20 cellular contexts compared by ENCODE assay signal in genomic region chr5:9063615-9064245, GRCh38.
"Had no signal": no experiment of that assay in that cellular context is flagged by ENCODE, and none has a peak within 500 bp of the region (broad histone marks: within the 10 kb centered on the region; RNA-seq: fewer than 3 reads in every experiment).

No MANE protein-coding gene starts in this region.

- DNase-seq: activated B cell treated with CpG ODN at 0.5 μM for 24 hours; activated CD4-positive, alpha-beta T cell treated with anti-CD3 and anti-CD28 coated beads, Interleukin-2, amount 10 ng/mL, durations not matched to agents 24 days and 14 days; activated naive CD4-positive, alpha-beta T cell treated with Interleukin-2 at 50 U/mL for 16 hours; activated naive CD8-positive, alpha-beta T cell treated with anti-CD3 and anti-CD28 coated beads, Interleukin-2, amount 50 U/mL, for 24 hours; effector memory CD4-positive, alpha-beta T cell; foreskin melanocyte; head of caudate nucleus; left colon; mammary epithelial cell; occipital lobe; psoas muscle; sigmoid colon; stimulated activated CD4-positive, alpha-beta T cell treated with anti-CD3 and anti-CD28 coated beads, Interleukin-12 subunit alpha, Interleukin-12 subunit beta, amount 100 ng/mL, for 4 hours; stimulated activated CD4-positive, alpha-beta T cell treated with anti-CD3 and anti-CD28 coated beads, Interleukin-2, amount 100 ng/mL, for 48 hours; stimulated activated naive CD4-positive, alpha-beta T cell treated with Interleukin-2 at 50 U/mL for 16 hours had no signal

- H3K27me3 ChIP-seq: sigmoid colon had no signal

- H3K27ac Mint-ChIP-seq: activated B cell treated with CpG ODN at 0.5 μM for 24 hours; activated CD4-positive, alpha-beta T cell treated with anti-CD3 and anti-CD28 coated beads, Interleukin-2, amount 10 ng/mL, durations not matched to agents 24 days and 14 days; activated naive CD8-positive, alpha-beta T cell treated with anti-CD3 and anti-CD28 coated beads, Interleukin-2, amount 50 U/mL, for 24 hours; activated T-helper 1 cell treated with anti-CD3 and anti-CD28 coated beads, Interleukin-12 subunit alpha, Interleukin-12 subunit beta, Interleukin-2, Interleukin-4 antibody, amounts not matched to agents 30 ng/mL and 10 ng/mL and 1 ng/mL, durations not matched to agents 14 hours and 24 hours and 36 hours; nephron; T-helper 1 cell treated with Interleukin-12 subunit alpha and Interleukin-12 subunit beta and Interleukin-4 antibody, amounts not matched to agents 30 μg/mL and 1 μg/mL, for 36 hours; type B pancreatic cell had no signal

- H3K4me3 Mint-ChIP-seq: activated B cell treated with CpG ODN at 0.5 μM for 24 hours; activated CD4-positive, alpha-beta T cell treated with anti-CD3 and anti-CD28 coated beads, Interleukin-2, amount 10 ng/mL, durations not matched to agents 24 days and 14 days; activated naive CD8-positive, alpha-beta T cell treated with anti-CD3 and anti-CD28 coated beads, Interleukin-2, amount 50 U/mL, for 24 hours; activated T-helper 1 cell treated with anti-CD3 and anti-CD28 coated beads, Interleukin-12 subunit alpha, Interleukin-12 subunit beta, Interleukin-2, Interleukin-4 antibody, amounts not matched to agents 30 ng/mL and 10 ng/mL and 1 ng/mL, durations not matched to agents 14 hours and 24 hours and 36 hours; central memory CD8-positive, alpha-beta T cell; nephron; T-helper 1 cell treated with Interleukin-12 subunit alpha and Interleukin-12 subunit beta and Interleukin-4 antibody, amounts not matched to agents 30 μg/mL and 1 μg/mL, for 36 hours; type B pancreatic cell had no signal

- H3K9me3 Mint-ChIP-seq: nephron had no signal

- H3K36me3 ChIP-seq: sigmoid colon had no signal

- H3K4me3 ChIP-seq: psoas muscle, sigmoid colon had no signal

- H3K4me1 Mint-ChIP-seq: activated B cell treated with CpG ODN at 0.5 μM for 24 hours; activated CD4-positive, alpha-beta T cell treated with anti-CD3 and anti-CD28 coated beads, Interleukin-2, amount 10 ng/mL, durations not matched to agents 24 days and 14 days; activated naive CD8-positive, alpha-beta T cell treated with anti-CD3 and anti-CD28 coated beads, Interleukin-2, amount 50 U/mL, for 24 hours; central memory CD8-positive, alpha-beta T cell had no signal

- H3K9me3 ChIP-seq: psoas muscle, sigmoid colon had no signal

- H3K4me1 ChIP-seq: psoas muscle, sigmoid colon had no signal

- H3K27me3 Mint-ChIP-seq: activated B cell treated with CpG ODN at 0.5 μM for 24 hours; activated CD4-positive, alpha-beta T cell treated with anti-CD3 and anti-CD28 coated beads, Interleukin-2, amount 10 ng/mL, durations not matched to agents 24 days and 14 days; activated naive CD8-positive, alpha-beta T cell treated with anti-CD3 and anti-CD28 coated beads, Interleukin-2, amount 50 U/mL, for 24 hours; central memory CD8-positive, alpha-beta T cell; type B pancreatic cell had no signal
